Comparison of ENCODE assay signal across 11 cellular contexts in genomic region chr12:116558280-116559079, GRCh38. TPM values are rescaled to one million over a fixed set of nuclear protein-coding genes. Genes with fewer than 3 reads are reported as not detected.
DNase-seq lines count a peak whose midpoint lies in the region; TF ChIP-seq lines count a peak whose summit lies in the region.
"Had no signal": no experiment of that assay in that cellular context is flagged by ENCODE, and none has a peak within 500 bp of the region (broad histone marks: within the 10 kb centered on the region; RNA-seq: fewer than 3 reads in every experiment).

No MANE protein-coding gene starts in this region.

- no peak for DNase-seq in GM12864 (ENCODE audit: low read depth)
- peak; percentile 12 for DNase-seq in OCI-M2 (lab: John Stamatoyannopoulos, UW; ENCODE audit: unreplicated experiment)
- DNase-seq in colonic mucosa = no peak
- DNase-seq in NCI-H2081 treated with DMSO at 0.1 percent for 48 hours (lab: John Stamatoyannopoulos, UW) = no peak
- no peak for DNase-seq in inferior parietal cortex (ENCODE audit: extremely low spot score)
- no peak for DNase-seq in NCI-H82 treated with DMSO at 0.1 percent for 48 hours (lab: John Stamatoyannopoulos, UW; ENCODE audit: unreplicated experiment)
- DNase-seq in NCI-H2107 treated with DMSO at 0.1 percent for 48 hours (lab: John Stamatoyannopoulos, UW; ENCODE audit: unreplicated experiment) = no peak
- DNase-seq: NCI-H146 had no signal

- no peak for TF ChIP-seq CTCF in GM12864 (IDR thresholded peaks at IDR 0.05; ENCODE audit: low read depth, low read length, missing control alignments)
- no peak for TF ChIP-seq CTCF in colonic mucosa (IDR thresholded peaks at IDR 0.05)

- H3K36me3 ChIP-seq in colonic mucosa = no peaks in the 10 kb centered on the region
- no peaks in the 10 kb centered on the region for H3K36me3 ChIP-seq in rectal smooth muscle tissue (ENCODE audit: control insufficient read depth, insufficient read depth, low read length)
- H3K36me3 ChIP-seq: adrenal gland, pancreas had no signal

- no peaks in the 10 kb centered on the region for H3K9me3 ChIP-seq in colonic mucosa
- H3K9me3 ChIP-seq: adrenal gland, pancreas had no signal

- H3K4me1 ChIP-seq in colonic mucosa (peaks cover 5% of the 10 kb centered on the region), rectal smooth muscle tissue (ENCODE audit: control insufficient read depth, insufficient read depth, low read length) (no peaks in the 10 kb centered on the region)
- H3K4me1 ChIP-seq: adrenal gland had no signal

- H3K4me3 ChIP-seq in GM12864 (ENCODE audit: low read depth, low read length) (0 out of 2 replicates have a peak overlapping the region, but pooled peaks have one; percentile 2), colonic mucosa (no peak overlapping the region), rectal smooth muscle tissue (ENCODE audit: low read length) (peak overlapping the region; percentile 45)
- H3K4me3 ChIP-seq: adrenal gland had no signal

- intact Hi-C loops in colonic mucosa (cut with DNase I) = no loop called here

- H3K27me3 ChIP-seq in colonic mucosa = no peaks in the 10 kb centered on the region
- H3K27me3 ChIP-seq in rectal smooth muscle tissue (ENCODE audit: control insufficient read depth, insufficient read depth, low read length) = no peaks in the 10 kb centered on the region
- H3K27me3 ChIP-seq: adrenal gland, pancreas had no signal

- H3K27ac ChIP-seq in colonic mucosa (peak overlapping the region; percentile 72), rectal smooth muscle tissue (ENCODE audit: low read depth, low read length) (peak overlapping the region; percentile 43)

- H3K9ac ChIP-seq in colonic mucosa (ENCODE audit: low read depth in 2 of 2, low read length in 2 of 2) = peak overlapping the region in 1 of 2 donors; percentile 58
- no peak overlapping the region for H3K9ac ChIP-seq in rectal smooth muscle tissue (ENCODE audit: low read length)

RNA-seq across cellular contexts. Expression of gene MAP1LC3B2, which starts 0.7 kb away (rescaled TPM):
- total RNA-seq in colonic mucosa = 1 to 10 TPM in 1 of 2 donors, under 1 TPM in 1; 0.93 to 1.2 TPM
